Comparison of ENCODE assay signal across 22 cellular contexts in the genomic region with DNA sequence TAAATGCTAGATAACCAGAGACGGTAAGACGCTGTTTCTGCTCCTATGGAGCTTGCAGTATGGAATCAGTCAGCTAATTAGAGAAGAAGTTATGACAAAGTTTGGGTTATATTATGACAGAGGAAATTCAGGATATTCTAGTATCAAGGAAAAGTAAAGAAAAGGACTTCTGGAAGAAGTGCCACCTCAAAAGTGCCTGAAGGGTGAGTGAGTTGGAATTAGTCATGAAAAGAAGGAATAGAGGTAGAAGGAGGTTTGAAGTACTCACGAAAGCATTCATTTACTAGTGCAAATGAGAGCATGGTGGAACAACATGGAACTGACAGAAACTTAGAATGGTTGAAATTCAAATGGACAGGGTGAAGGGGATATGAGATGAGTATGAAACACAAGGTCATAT.
"Had no signal": no experiment of that assay in that cellular context is flagged by ENCODE, and none has a peak within 500 bp of the region (broad histone marks: within the 10 kb centered on the region; RNA-seq: fewer than 3 reads in every experiment).

No MANE protein-coding gene starts in this region.

- H3K4me1 Mint-ChIP-seq: endodermal cell, memory B cell, natural killer cell had no signal

- H3K9me3 Mint-ChIP-seq: endodermal cell, memory B cell, natural killer cell, type B pancreatic cell had no signal

- H3K4me3 ChIP-seq: colonic mucosa, esophagus squamous epithelium, lung, pancreas, right lobe of liver, stomach, testis, tibial artery had no signal

- H3K36me3 ChIP-seq: colonic mucosa, esophagus squamous epithelium, neutrophil, pancreas, right lobe of liver, stomach, tibial artery had no signal

- H3K27ac Mint-ChIP-seq: dendritic cell treated with granulocyte-macrophage colony-stimulating factor and Interleukin-4, amounts not matched to agents 40 ng/mL and 50 ng/mL, for 4 days; endodermal cell; memory B cell; natural killer cell; type B pancreatic cell had no signal

- H3K4me1 ChIP-seq: colonic mucosa, pancreas, right lobe of liver, stomach, testis, tibial artery had no signal

- H3K27ac ChIP-seq: colonic mucosa, esophagus squamous epithelium, neutrophil, pancreas, right lobe of liver, stomach, testis, tibial artery had no signal

- ATAC-seq: left lobe of liver, natural killer cell, pancreas, right lobe of liver had no signal

- H3K36me3 Mint-ChIP-seq: memory B cell, natural killer cell, type B pancreatic cell had no signal

- H3K27me3 ChIP-seq: colonic mucosa, esophagus squamous epithelium, pancreas, right lobe of liver, stomach, testis, tibial artery had no signal

- H3K4me3 Mint-ChIP-seq: dendritic cell treated with granulocyte-macrophage colony-stimulating factor and Interleukin-4, amounts not matched to agents 40 ng/mL and 50 ng/mL, for 4 days; endodermal cell; memory B cell; natural killer cell; type B pancreatic cell had no signal

- DNase-seq: colonic mucosa; effector CD8-positive, alpha-beta T cell; endodermal cell; esophagus squamous epithelium; kidney; natural killer cell; pancreas; right lobe of liver; small intestine; stimulated activated CD4-positive, alpha-beta T cell treated with anti-CD3 and anti-CD28 coated beads, Interleukin-12 subunit alpha, Interleukin-12 subunit beta, amount 100 ng/mL, for 4 hours; stimulated activated CD4-positive, alpha-beta T cell treated with anti-CD3 and anti-CD28 coated beads, Interleukin-4, amount 100 ng/mL, for 1 hour; stimulated activated CD8-positive, alpha-beta memory T cell treated with anti-CD3 and anti-CD28 coated beads, Interleukin-4, amount 100 ng/mL, for 48 hours; stimulated activated naive CD4-positive, alpha-beta T cell; stomach; testis; tibial artery had no signal

- H3K9me3 ChIP-seq: colonic mucosa, esophagus squamous epithelium, neutrophil, pancreas, right lobe of liver, stomach, testis, tibial artery had no signal
